Comparison of ENCODE assay signal across 12 cellular contexts in genomic region chr16:27771201-27771910, GRCh38.
"Had no signal": no experiment of that assay in that cellular context is flagged by ENCODE, and none has a peak within 500 bp of the region (broad histone marks: within the 10 kb centered on the region; RNA-seq: fewer than 3 reads in every experiment).

No MANE protein-coding gene starts in this region.

- H3K27ac ChIP-seq: adrenal gland, esophagus muscularis mucosa had no signal

- H3K4me3 ChIP-seq: adrenal gland, esophagus muscularis mucosa had no signal

- H3K27me3 ChIP-seq: adrenal gland, esophagus muscularis mucosa had no signal

- H3K27me3 Mint-ChIP-seq: memory B cell had no signal

- H3K9me3 ChIP-seq: adrenal gland, esophagus muscularis mucosa had no signal

- H3K36me3 Mint-ChIP-seq: WTC11 had no signal

- H3K4me1 ChIP-seq: adrenal gland, esophagus muscularis mucosa had no signal

- DNase-seq: activated CD4-positive, alpha-beta T cell treated with anti-CD3 and anti-CD28 coated beads for 48 hours; activated CD8-positive, alpha-beta memory T cell treated with anti-CD3 and anti-CD28 coated beads for 24 hours; activated naive CD4-positive, alpha-beta T cell treated with anti-CD3 and anti-CD28 coated beads, Interleukin-2, amount 50 U/mL, for 16 hours; activated T-cell treated with anti-CD3 and anti-CD28 coated beads for 4 hours; adrenal gland; retina had no signal

- ATAC-seq: left lobe of liver, WTC11 had no signal

- H3K4me1 Mint-ChIP-seq: memory B cell, WTC11 had no signal

- H3K9me3 Mint-ChIP-seq: activated T-helper 2 cell treated with anti-CD3 and anti-CD28 coated beads, Interferon-gamma antibody, Interleukin-2, Interleukin-4, amounts not matched to agents 10 μg/mL and 5 μg/mL and 100 μg/mL, durations not matched to agents 14 hours and 24 hours and 36 hours; memory B cell; T-helper 1 cell treated with Interleukin-12 subunit alpha and Interleukin-12 subunit beta and Interleukin-4 antibody, amounts not matched to agents 30 μg/mL and 1 μg/mL, for 36 hours; WTC11 had no signal

- H3K4me3 Mint-ChIP-seq: memory B cell; T-helper 1 cell treated with Interleukin-12 subunit alpha and Interleukin-12 subunit beta and Interleukin-4 antibody, amounts not matched to agents 30 μg/mL and 1 μg/mL, for 36 hours; WTC11 had no signal

- H3K27ac Mint-ChIP-seq: activated T-helper 2 cell treated with anti-CD3 and anti-CD28 coated beads, Interferon-gamma antibody, Interleukin-2, Interleukin-4, amounts not matched to agents 10 μg/mL and 5 μg/mL and 100 μg/mL, durations not matched to agents 14 hours and 24 hours and 36 hours; memory B cell; T-helper 1 cell treated with Interleukin-12 subunit alpha and Interleukin-12 subunit beta and Interleukin-4 antibody, amounts not matched to agents 30 μg/mL and 1 μg/mL, for 36 hours; WTC11 had no signal
